9 cellular contexts compared by ENCODE assay signal in genomic region chr10:71771204-71771603, GRCh38. TPM values are rescaled to one million over a fixed set of nuclear protein-coding genes. Genes with fewer than 3 reads are reported as not detected.
DNase-seq lines count a peak whose midpoint lies in the region; ATAC-seq and TF ChIP-seq lines count a peak whose summit lies in the region.
"Had no signal": no experiment of that assay in that cellular context is flagged by ENCODE, and none has a peak within 500 bp of the region (broad histone marks: within the 10 kb centered on the region; RNA-seq: fewer than 3 reads in every experiment).

No MANE protein-coding gene starts in this region.

- no peaks in the 10 kb centered on the region for H4K20me1 ChIP-seq in neural progenitor cell (ENCODE audit: low read depth)

- WGBS in heart right ventricle, 2 donors: 22 to 27% methylated on average over 2 of the region's 2 CpGs

- H2AFZ ChIP-seq in neural progenitor cell (replicated peaks): no peak overlapping the region

- no peak for ATAC-seq in activated T-cell treated with anti-CD3 and anti-CD28 coated beads, Interleukin-2, amount 50 U/mL, for 4 hours
- ATAC-seq in heart right ventricle (peak in 3 of 8 donors; percentile 17 to 35 (median 20)), GM21737 (IDR thresholded peaks at IDR 0.05; ENCODE audit: unreplicated experiment) (no peak)

- peak overlapping the region; percentile 94 for H3K4me3 ChIP-seq in CD8-positive, alpha-beta memory T cell (ENCODE audit: low read length)
- H3K4me3 ChIP-seq in heart right ventricle (peak overlapping the region in 9 of 10 donors; percentile 64 to 96 (median 93)), skin epidermis (peak overlapping the region in 6 of 7 experiments; percentile 51 to 79 (median 61)), neural progenitor cell (no peak overlapping the region)

- peaks cover 0 to 2% (median 0%) of the 10 kb centered on the region in 5 donors for H3K9me3 Mint-ChIP-seq in CD8-positive, alpha-beta memory T cell
- no peaks in the 10 kb centered on the region for H3K9me3 Mint-ChIP-seq in activated T-cell treated with anti-CD3 and anti-CD28 coated beads, Interleukin-2, amount 50 U/mL, for 4 hours
- no peaks in the 10 kb centered on the region for H3K9me3 Mint-ChIP-seq in neural progenitor cell

- POLR2A ChIA-PET in CD8-positive, alpha-beta memory T cell (lab: Charles Lee): interaction anchor here (1.0 to 4.6 kb wide), 4 partner anchors 24 to 43 kb away, joined by 3 to 42 read pairs (median 14); no protein-coding TSS in a partner anchor

- peaks cover 0 to 50% (median 8%) of the 10 kb centered on the region in 3 donors for H3K36me3 Mint-ChIP-seq in CD8-positive, alpha-beta memory T cell
- H3K36me3 Mint-ChIP-seq in activated T-cell treated with anti-CD3 and anti-CD28 coated beads, Interleukin-2, amount 50 U/mL, for 4 hours (ENCODE audit: insufficient read depth): peaks cover 43% of the 10 kb centered on the region
- no peaks in the 10 kb centered on the region for H3K36me3 Mint-ChIP-seq in neural progenitor cell

- H3K4me3 Mint-ChIP-seq in CD8-positive, alpha-beta memory T cell: peak overlapping the region; percentile 79 to 98 (median 92)
- peak overlapping the region; percentile 94 for H3K4me3 Mint-ChIP-seq in activated T-cell treated with anti-CD3 and anti-CD28 coated beads, Interleukin-2, amount 50 U/mL, for 4 hours
- H3K4me3 Mint-ChIP-seq in neural progenitor cell: no peak overlapping the region

- TF ChIP-seq CTCF in heart right ventricle (IDR thresholded peaks at IDR 0.05) (no peak), neural progenitor cell (IDR thresholded peaks at IDR 0.05) (no peak)

- H3K9ac ChIP-seq in neural progenitor cell: no peak overlapping the region

- peak overlapping the region; percentile 90 to 98 (median 94) for H3K27ac Mint-ChIP-seq in CD8-positive, alpha-beta memory T cell
- H3K27ac Mint-ChIP-seq in neural progenitor cell: no peak overlapping the region

- no peaks in the 10 kb centered on the region for H3K27me3 ChIP-seq in CD8-positive, alpha-beta memory T cell (ENCODE audit: insufficient read depth, low read length, poor library complexity, severe bottlenecking)
- H3K27me3 ChIP-seq in heart right ventricle: no peaks in the 10 kb centered on the region
- H3K27me3 ChIP-seq in neural progenitor cell: peaks cover 45% of the 10 kb centered on the region

- no peaks in the 10 kb centered on the region for H3F3A ChIP-seq in neural progenitor cell (ENCODE audit: low read depth)

- CTCF ChIA-PET in CD8-positive, alpha-beta memory T cell (lab: Charles Lee): interaction anchor here (3.4 to 8.0 kb wide), 7 partner anchors 16 to 75 kb away, joined by 27 to 122 read pairs (median 50); no protein-coding TSS in a partner anchor

- H3K4me1 Mint-ChIP-seq in CD8-positive, alpha-beta memory T cell: peaks cover 77 to 88% (median 86%) of the 10 kb centered on the region in 3 donors
- H3K4me1 Mint-ChIP-seq in activated T-cell treated with anti-CD3 and anti-CD28 coated beads, Interleukin-2, amount 50 U/mL, for 4 hours (ENCODE audit: low read depth): peaks cover 74% of the 10 kb centered on the region
- H3K4me1 Mint-ChIP-seq in neural progenitor cell: peaks cover 15% of the 10 kb centered on the region

- no peaks in the 10 kb centered on the region for H3K79me2 ChIP-seq in neural progenitor cell (ENCODE audit: low read depth)

- H3K36me3 ChIP-seq in CD8-positive, alpha-beta memory T cell (ENCODE audit: insufficient read depth, low read length): peaks cover 8% of the 10 kb centered on the region
- H3K36me3 ChIP-seq in heart right ventricle (peaks cover 0 to 19% (median 0%) of the 10 kb centered on the region in 9 donors), neural progenitor cell (no peaks in the 10 kb centered on the region)

- H3K4me2 ChIP-seq in neural progenitor cell: no peak overlapping the region

- peak in 1 of 5 donors; percentile 15 for DNase-seq in CD8-positive, alpha-beta memory T cell
- DNase-seq in activated T-cell treated with anti-CD3 and anti-CD28 coated beads, Interleukin-2, amount 50 U/mL, for 4 hours: no peak
- DNase-seq in heart right ventricle (peak in 1 of 2 donors; percentile 40), NOMO-1 treated with dmso at 0.1 percent for 144 hours (lab: John Stamatoyannopoulos, UW; ENCODE audit: unreplicated experiment) (no peak), SKM-1 treated with dmso at 0.1 percent for 144 hours (lab: John Stamatoyannopoulos, UW; ENCODE audit: unreplicated experiment) (no peak), neural progenitor cell (ENCODE audit: low spot score) (no peak)

- no peaks in the 10 kb centered on the region for H3K9me3 ChIP-seq in CD8-positive, alpha-beta memory T cell (ENCODE audit: low read length)
- no peaks in the 10 kb centered on the region for H3K9me3 ChIP-seq in heart right ventricle
- no peaks in the 10 kb centered on the region for H3K9me3 ChIP-seq in neural progenitor cell (ENCODE audit: low read depth)

- intact Hi-C loops in heart right ventricle (cut with DNase I): loop anchor here in 8 of 10 donors (5.0 to 10.0 kb wide), 4 partner anchors 44 to 59 kb away; partner anchors contain the start of gene C10orf105 (in 1 of the 8)

- H3K27me3 Mint-ChIP-seq in CD8-positive, alpha-beta memory T cell: no peaks in the 10 kb centered on the region
- H3K27me3 Mint-ChIP-seq in activated T-cell treated with anti-CD3 and anti-CD28 coated beads, Interleukin-2, amount 50 U/mL, for 4 hours (ENCODE audit: low read depth): no peaks in the 10 kb centered on the region
- peaks cover 12% of the 10 kb centered on the region for H3K27me3 Mint-ChIP-seq in neural progenitor cell (ENCODE audit: insufficient read depth, low read depth)

- peak overlapping the region; percentile 22 for H3K27ac ChIP-seq in CD8-positive, alpha-beta memory T cell (ENCODE audit: low read depth, low read length)
- H3K27ac ChIP-seq in heart right ventricle (peak overlapping the region; percentile 77 to 99 (median 98)), skin epidermis (peak overlapping the region in 20 of 21 experiments; percentile 18 to 99 (median 90)), neural progenitor cell (no peak overlapping the region)

- H3K4me1 ChIP-seq in CD8-positive, alpha-beta memory T cell (ENCODE audit: insufficient read depth, low read length): peaks cover 84% of the 10 kb centered on the region
- peaks cover 39 to 96% (median 87%) of the 10 kb centered on the region in 9 donors for H3K4me1 ChIP-seq in heart right ventricle
- H3K4me1 ChIP-seq in neural progenitor cell: peaks cover 4% of the 10 kb centered on the region

RNA-seq across cellular contexts. Expression of gene VSIR, which starts 2.1 kb away (rescaled TPM):
- total RNA-seq in CD8-positive, alpha-beta memory T cell: 10 to 100 TPM; 59.6 to 61.4 TPM
- 349 TPM for polyA plus RNA-seq in CD8-positive, alpha-beta memory T cell
- 100 to 1,000 TPM; 238 to 274 (median 240) TPM for total RNA-seq in activated T-cell treated with anti-CD3 and anti-CD28 coated beads, Interleukin-2, amount 50 U/mL, for 4 hours
- total RNA-seq in heart right ventricle (100 to 1,000 TPM in 1 of 10 donors, 10 to 100 TPM in 9; 36.6 to 112 (median 69.0) TPM), neural progenitor cell (ENCODE audit: low replicate concordance) (0.46 TPM in 1 of 2 replicates, not detected in the other)
- polyA plus RNA-seq in heart right ventricle: 100 to 1,000 TPM in 1 of 2 donors, 10 to 100 TPM in 1; 47.0 to 102 TPM

RNA-seq across cellular contexts. Expression of gene C10orf105, which starts 51.6 kb away (rescaled TPM):
- total RNA-seq in CD8-positive, alpha-beta memory T cell: under 1 TPM; 0.04 to 0.11 TPM
- 0.23 TPM for polyA plus RNA-seq in CD8-positive, alpha-beta memory T cell
- total RNA-seq in activated T-cell treated with anti-CD3 and anti-CD28 coated beads, Interleukin-2, amount 50 U/mL, for 4 hours: under 1 TPM; 0.05 to 0.28 (median 0.18) TPM
- total RNA-seq in heart right ventricle: under 1 TPM in 5 of 10 donors, not detected in 5; 0.05 to 0.16 (median 0.07) TPM
- polyA plus RNA-seq in heart right ventricle: under 1 TPM; 0.03 to 0.15 TPM
- total RNA-seq in neural progenitor cell (ENCODE audit: low replicate concordance): 0.39 and 1.5 TPM in 2 replicates
- total RNA-seq: pulmonary artery endothelial cell had no signal

Comparison
In these comparisons a context has a peak if more than half of its experiments do, and no peak if none do; other contexts are left out.
1. RNA of gene VSIR, which starts 2.1 kb away (total RNA-seq): 238 to 274 TPM in activated T-cell treated with anti-CD3 and anti-CD28 coated beads, Interleukin-2, amount 50 U/mL, for 4 hours, 36.6 to 112 TPM in heart right ventricle and 59.6 to 61.4 TPM in CD8-positive, alpha-beta memory T cell; 0.46 TPM in neural progenitor cell; every median in the first group is over 10 times any median in the second.